ENCODE assay signal across 11 cellular contexts in the genomic region with DNA sequence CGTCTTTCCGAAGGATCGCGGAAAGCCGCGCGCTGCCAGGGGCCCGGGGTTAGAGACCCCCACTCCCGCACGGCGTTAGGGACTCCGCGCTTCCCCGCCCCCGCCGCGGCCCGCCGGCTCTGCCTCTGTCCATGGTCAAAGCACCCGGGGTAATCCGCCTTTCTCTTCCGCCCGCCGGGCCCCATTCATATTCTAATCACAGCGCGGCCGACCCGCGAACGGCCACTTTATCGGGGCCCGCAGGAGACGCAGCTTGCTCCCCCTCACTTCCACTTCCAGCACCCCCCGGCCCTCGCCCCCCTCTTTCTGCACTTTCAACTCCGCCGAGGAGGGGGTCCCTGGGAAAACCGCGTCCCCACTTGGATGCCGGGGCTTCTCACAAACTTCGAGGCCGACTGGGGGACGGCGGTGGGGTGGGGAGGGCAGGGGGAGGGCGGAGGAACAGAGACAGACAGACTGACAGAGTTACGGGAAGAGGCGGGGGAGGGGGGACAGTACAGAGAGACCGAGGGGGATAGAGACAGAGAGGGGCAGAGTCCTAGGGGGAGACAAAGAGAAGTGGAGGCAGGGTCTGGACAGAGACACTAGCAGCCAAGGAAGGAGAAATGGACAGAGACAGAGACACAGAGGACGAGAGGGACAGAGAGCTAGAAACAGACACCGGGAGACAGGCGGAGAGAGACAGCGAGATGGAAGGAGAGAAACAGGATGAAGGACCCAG. TPM values are rescaled to one million over a fixed set of nuclear protein-coding genes. Genes with fewer than 3 reads are reported as not detected.
DNase-seq lines count a peak whose midpoint lies in the region; ATAC-seq lines count a peak whose summit lies in the region.
"Had no signal": no experiment of that assay in that cellular context is flagged by ENCODE, and none has a peak within 500 bp of the region (broad histone marks: within the 10 kb centered on the region; RNA-seq: fewer than 3 reads in every experiment).

No MANE protein-coding gene starts in this region.

- H3K27ac ChIP-seq in iPS-20b (ENCODE audit: low read length): no peak overlapping the region
- H3K27ac ChIP-seq: VCaP had no signal

- H3K4me3 Mint-ChIP-seq in activated CD8-positive, alpha-beta memory T cell treated with anti-CD3 and anti-CD28 coated beads, Interleukin-2, amount 10 ng/mL, durations not matched to agents 7 days and 5 days: no peak overlapping the region
- peak overlapping the region; percentile 80 for H3K4me3 Mint-ChIP-seq in activated naive CD8-positive, alpha-beta T cell

- no peak for ATAC-seq in activated CD8-positive, alpha-beta memory T cell treated with anti-CD3 and anti-CD28 coated beads, Interleukin-2, amount 10 ng/mL, durations not matched to agents 7 days and 5 days
- no peak for ATAC-seq in stimulated activated naive CD8-positive, alpha-beta T cell treated with anti-CD3 and anti-CD28 coated beads, Interleukin-15, Interleukin-2, amounts not matched to agents 100 U/mL and 50 U/mL, for 24 hours
- ATAC-seq in GM19455 (IDR thresholded peaks at IDR 0.05; ENCODE audit: unreplicated experiment) (no peak), GM18907 (IDR thresholded peaks at IDR 0.05; ENCODE audit: unreplicated experiment) (no peak)

- H3K36me3 Mint-ChIP-seq in activated CD8-positive, alpha-beta memory T cell treated with anti-CD3 and anti-CD28 coated beads, Interleukin-2, amount 10 ng/mL, durations not matched to agents 7 days and 5 days: no peaks in the 10 kb centered on the region
- no peaks in the 10 kb centered on the region for H3K36me3 Mint-ChIP-seq in activated naive CD8-positive, alpha-beta T cell

- peaks cover 84% of the 10 kb centered on the region for H3K27me3 Mint-ChIP-seq in activated CD8-positive, alpha-beta memory T cell treated with anti-CD3 and anti-CD28 coated beads, Interleukin-2, amount 10 ng/mL, durations not matched to agents 7 days and 5 days
- peaks cover 41% of the 10 kb centered on the region for H3K27me3 Mint-ChIP-seq in activated naive CD8-positive, alpha-beta T cell

- peaks cover 94% of the 10 kb centered on the region for H3K27me3 ChIP-seq in iPS-20b (ENCODE audit: insufficient read depth, low read length)

- H3K9me3 ChIP-seq in iPS-20b (ENCODE audit: insufficient read depth, low read depth, low read length): peaks cover 5% of the 10 kb centered on the region; the same call in 1 of the 2 replicates

- peak overlapping the region; percentile 39 for H3K27ac Mint-ChIP-seq in activated CD8-positive, alpha-beta memory T cell treated with anti-CD3 and anti-CD28 coated beads, Interleukin-2, amount 10 ng/mL, durations not matched to agents 7 days and 5 days
- H3K27ac Mint-ChIP-seq in activated naive CD8-positive, alpha-beta T cell: no peak overlapping the region

- no peaks in the 10 kb centered on the region for H3K9me3 Mint-ChIP-seq in activated CD8-positive, alpha-beta memory T cell treated with anti-CD3 and anti-CD28 coated beads, Interleukin-2, amount 10 ng/mL, durations not matched to agents 7 days and 5 days (ENCODE audit: low read depth)
- H3K9me3 Mint-ChIP-seq in activated naive CD8-positive, alpha-beta T cell (ENCODE audit: low read depth): no peaks in the 10 kb centered on the region

- peaks cover 13% of the 10 kb centered on the region; the same call in 1 of the 2 replicates for H3K4me1 ChIP-seq in iPS-20b (ENCODE audit: insufficient read depth, low read length)

- CTCF ChIA-PET in activated CD8-positive, alpha-beta memory T cell treated with anti-CD3 and anti-CD28 coated beads, Interleukin-2, amount 10 ng/mL, durations not matched to agents 7 days and 5 days (lab: Charles Lee): no interaction called here

- peaks cover 25% of the 10 kb centered on the region for H3K4me1 Mint-ChIP-seq in activated CD8-positive, alpha-beta memory T cell treated with anti-CD3 and anti-CD28 coated beads, Interleukin-2, amount 10 ng/mL, durations not matched to agents 7 days and 5 days
- H3K4me1 Mint-ChIP-seq in activated naive CD8-positive, alpha-beta T cell (ENCODE audit: low read depth): peaks cover 41% of the 10 kb centered on the region

- H3K4me3 ChIP-seq in iPS-20b (ENCODE audit: low read length): peak overlapping the region; percentile 82

- no peak for DNase-seq in activated CD8-positive, alpha-beta memory T cell treated with anti-CD3 and anti-CD28 coated beads, Interleukin-2, amount 10 ng/mL, durations not matched to agents 7 days and 5 days
- no peak for DNase-seq in activated CD8-positive, alpha-beta memory T cell treated with anti-CD3 and anti-CD28 coated beads, Interleukin-2, amount 50 U/mL, for 4 hours
- DNase-seq in stimulated activated naive CD8-positive, alpha-beta T cell treated with anti-CD3 and anti-CD28 coated beads, Interleukin-15, Interleukin-2, amounts not matched to agents 100 U/mL and 50 U/mL, for 24 hours: peak; percentile 22
- no peak for DNase-seq in germinal center (ENCODE audit: low spot score)
- DNase-seq: effector CD4-positive, alpha-beta T cell; stimulated activated naive CD4-positive, alpha-beta T cell had no signal

- no peaks in the 10 kb centered on the region for H3K36me3 ChIP-seq in iPS-20b (ENCODE audit: insufficient read depth, low read depth, low read length)

- no peak overlapping the region for H3K9ac ChIP-seq in iPS-20b (ENCODE audit: low read depth, low read length)

RNA-seq across cellular contexts. Expression of gene RFX4, which starts 1.1 kb away (rescaled TPM):
- total RNA-seq in activated CD8-positive, alpha-beta memory T cell treated with anti-CD3 and anti-CD28 coated beads, Interleukin-2, amount 10 ng/mL, durations not matched to agents 7 days and 5 days: not detected
